ENCODE assay signal across 12 cellular contexts in genomic region chr3:102074951-102075350, GRCh38.
"Had no signal": no experiment of that assay in that cellular context is flagged by ENCODE, and none has a peak within 500 bp of the region (broad histone marks: within the 10 kb centered on the region; RNA-seq: fewer than 3 reads in every experiment).

No MANE protein-coding gene starts in this region.

- H3K4me2 ChIP-seq: neural progenitor cell had no signal

- H3K4me3 ChIP-seq: dorsolateral prefrontal cortex, neural progenitor cell, ovary, stomach, thoracic aorta had no signal

- H3K9me3 ChIP-seq: ovary, stomach, thoracic aorta had no signal

- ATAC-seq: left lobe of liver, WTC11 had no signal

- H3K27me3 ChIP-seq: dorsolateral prefrontal cortex, neural progenitor cell, ovary, stomach had no signal

- H3K36me3 ChIP-seq: neural progenitor cell, ovary, stomach, thoracic aorta had no signal

- H3K9ac ChIP-seq: neural progenitor cell had no signal

- H2AFZ ChIP-seq: neural progenitor cell had no signal

- H3K27ac ChIP-seq: dorsolateral prefrontal cortex, neural progenitor cell, ovary, stomach, thoracic aorta had no signal

- DNase-seq: activated CD4-positive, alpha-beta T cell treated with anti-CD3 and anti-CD28 coated beads, Interleukin-2, amount 50 U/mL, for 1 hour; activated effector memory CD4-positive, alpha-beta T cell treated with anti-CD3 and anti-CD28 coated beads, Interleukin-2, amount 50 U/mL, for 16 hours; activated T-cell treated with anti-CD3 and anti-CD28 coated beads, Interleukin-2, amount 50 U/mL, for 24 hours; anterior cingulate cortex; dorsolateral prefrontal cortex; glutamatergic neuron; ovary; stomach had no signal
